In the genomic region with DNA sequence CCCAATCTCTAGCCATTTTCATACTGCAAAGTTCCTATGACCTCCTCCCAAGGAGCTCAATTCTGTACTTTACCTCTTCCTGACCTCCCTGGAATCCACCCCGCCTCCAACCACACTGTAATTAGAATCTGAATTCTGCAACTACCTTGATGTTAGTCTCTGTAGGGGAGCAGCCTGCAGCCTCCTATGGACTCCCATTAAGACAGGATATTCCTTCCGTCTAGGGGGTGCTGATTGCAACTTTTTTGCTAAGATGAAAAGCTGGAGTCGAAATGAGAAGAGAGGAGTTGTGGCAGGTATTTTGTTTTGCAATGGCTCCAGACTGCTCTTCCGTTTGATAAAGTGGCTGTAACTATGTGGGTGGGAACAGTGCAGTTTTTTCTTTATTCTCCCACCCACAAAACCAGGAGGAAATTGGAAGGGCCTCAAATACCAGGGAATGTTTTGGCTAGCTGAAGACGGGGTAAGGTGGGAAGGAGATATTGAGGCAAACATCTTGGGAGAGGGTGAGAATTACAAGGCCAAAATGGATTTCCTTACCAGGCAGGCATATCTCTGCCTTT, we compare ENCODE assay signal across 1 cellular context.
TF ChIP-seq lines count a peak whose summit lies in the region.

No MANE protein-coding gene starts in this region.

TF ChIP-seq in endothelial cell of umbilical vein, 7 proteins besides CTCF, POLR2A, EP300 and RAD21:
- TF ChIP-seq, protein P1, sequence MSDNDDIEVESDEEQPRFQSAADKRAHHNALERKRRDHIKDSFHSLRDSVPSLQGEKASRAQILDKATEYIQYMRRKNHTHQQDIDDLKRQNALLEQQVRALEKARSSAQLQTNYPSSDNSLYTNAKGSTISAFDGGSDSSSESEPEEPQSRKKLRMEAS (IDR thresholded peaks at IDR 0.05; ENCODE audit: insufficient read depth, insufficient read length): no peak
- no peak for TF ChIP-seq FOS (IDR thresholded peaks at IDR 0.05; ENCODE audit: borderline replicate concordance, insufficient read depth, low read length)
- no peak for TF ChIP-seq GATA2 (IDR thresholded peaks at IDR 0.05; ENCODE audit: insufficient read depth, insufficient read length, low read depth, low read length)
- no peak for TF ChIP-seq POLR2AphosphoS5 (IDR thresholded peaks at IDR 0.05; ENCODE audit: insufficient read depth, low read depth, low read length)
- TF ChIP-seq MYC (IDR thresholded peaks at IDR 0.05; ENCODE audit: low read depth, low read length): no peak
- TF ChIP-seq EZH2 (IDR thresholded peaks at IDR 0.05; ENCODE audit: borderline replicate concordance, low read depth, low read length, severe bottlenecking): no peak
- TF ChIP-seq JUN (IDR thresholded peaks at IDR 0.05; ENCODE audit: borderline replicate concordance, insufficient read depth, insufficient read length, low read depth): no peak
